ENCODE assay signal across 11 cellular contexts in the genomic region with DNA sequence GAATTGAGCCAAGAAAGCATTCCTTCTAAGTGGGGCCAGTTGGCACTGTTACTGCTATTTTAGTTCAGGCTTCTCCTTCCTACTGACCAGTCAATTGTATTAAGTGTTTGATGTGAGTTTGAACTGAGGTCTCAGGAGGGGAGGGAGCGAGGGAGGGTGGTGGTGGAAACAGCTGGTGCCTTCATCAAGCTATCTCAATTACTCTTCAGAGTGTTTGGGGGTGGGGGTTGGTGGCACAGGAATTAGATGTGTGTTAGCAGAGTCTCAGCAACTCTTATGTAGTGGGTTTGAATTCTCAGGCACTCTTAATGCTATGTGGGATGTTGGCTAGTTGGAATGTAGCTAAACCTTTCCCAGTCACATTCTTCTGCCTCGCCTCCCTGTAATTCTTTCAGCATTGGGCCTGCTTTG. TPM values are rescaled to one million over a fixed set of nuclear protein-coding genes. Genes with fewer than 3 reads are reported as not detected.
DNase-seq lines count a peak whose midpoint lies in the region; ATAC-seq and TF ChIP-seq lines count a peak whose summit lies in the region.
"Had no signal": no experiment of that assay in that cellular context is flagged by ENCODE, and none has a peak within 500 bp of the region (broad histone marks: within the 10 kb centered on the region; RNA-seq: fewer than 3 reads in every experiment).

No MANE protein-coding gene starts in this region.

- H3K4me1 ChIP-seq in Panc1 (ENCODE audit: control insufficient read depth, insufficient read depth, low read length) = peaks cover 90% of the 10 kb centered on the region
- H3K4me1 ChIP-seq in esophagus squamous epithelium = peaks cover 43 to 100% (median 99%) of the 10 kb centered on the region in 3 donors
- peaks cover 63% of the 10 kb centered on the region for H3K4me1 ChIP-seq in osteoblast (ENCODE audit: insufficient read depth, low read length)

- in situ Hi-C loops in Panc1 (cut with HindIII; ENCODE audit: low pct_unique_long_range_greater_than_20kb, low sequenced_read_pairs) = no loop called here

- ATAC-seq in Panc1 = no peak
- no peak for ATAC-seq in activated CD8-positive, alpha-beta T cell treated with anti-CD3 and anti-CD28 coated beads for 36 hours
- no peak for ATAC-seq in HG03432 (IDR thresholded peaks at IDR 0.05; ENCODE audit: unreplicated experiment)
- ATAC-seq in sciatic nerve = no peak

- H3K27ac ChIP-seq in Panc1 (ENCODE audit: low read length) (peak overlapping the region; percentile 99), esophagus squamous epithelium (peak overlapping the region; percentile 82 to 92 (median 90)), osteoblast (ENCODE audit: low read depth, low read length) (peak overlapping the region; percentile 96)

- POLR2A ChIA-PET in AG04449 (lab: Yijun Ruan, JAX) (interaction anchor here (0.8 to 1.2 kb wide), 2 partner anchors 12 to 18 kb away, joined by 4 to 5 read pairs; no protein-coding TSS in a partner anchor), Panc1 (lab: Charles Lee) (no interaction called here)
- POLR2A ChIA-PET in activated CD8-positive, alpha-beta T cell treated with anti-CD3 and anti-CD28 coated beads for 36 hours (lab: Charles Lee) = no interaction called here

- peaks cover 64% of the 10 kb centered on the region for H4K20me1 ChIP-seq in osteoblast (ENCODE audit: insufficient read depth, low read length)

- intact Hi-C loops in Panc1 (cut with micrococcal nuclease; ENCODE audit: unreplicated experiment) (no loop called here), esophagus squamous epithelium (cut with DNase I) (no loop called here), sciatic nerve (cut with DNase I) (no loop called here)
- intact Hi-C loops in activated CD8-positive, alpha-beta T cell treated with anti-CD3 and anti-CD28 coated beads for 36 hours (cut with micrococcal nuclease) = no loop called here

- DNase-seq in AG04449 (ENCODE audit: low read depth, low spot score) = peak; percentile 78
- no peak for DNase-seq in Panc1 (ENCODE audit: low read depth, low spot score)
- DNase-seq in esophagus squamous epithelium (lab: John Stamatoyannopoulos, UW) = no peak
- no peak for DNase-seq in osteoblast (ENCODE audit: insufficient read length, low spot score, missing footprints)
- DNase-seq in activated CD8-positive, alpha-beta T cell treated with anti-CD3 and anti-CD28 coated beads for 36 hours = no peak
- DNase-seq in MV-4-11 (lab: John Stamatoyannopoulos, UW) = no peak
- no peak for DNase-seq in sciatic nerve (ENCODE audit: low spot score)
- DNase-seq: CD4-positive, CD25-positive, alpha-beta regulatory T cell; NCI-H345 had no signal

- H3K79me2 ChIP-seq in osteoblast (ENCODE audit: insufficient read depth, low read length) = peaks cover 94% of the 10 kb centered on the region

- H3K27me3 ChIP-seq in Panc1 (ENCODE audit: control insufficient read depth, insufficient read depth, low read length) (no peaks in the 10 kb centered on the region), esophagus squamous epithelium (no peaks in the 10 kb centered on the region), osteoblast (ENCODE audit: insufficient read depth, low read length) (no peaks in the 10 kb centered on the region)

- H3K4me3 ChIP-seq in AG04449 (ENCODE audit: low read depth, low read length) (peak overlapping the region; percentile 9; the same call in 1 of the 2 replicates), Panc1 (ENCODE audit: low read depth in 2 of 2, low read length in 2 of 2) (peak overlapping the region in 1 of 2 experiments; percentile 28; a peak in 2 of 4 replicates), esophagus squamous epithelium (peak overlapping the region in 2 of 4 donors; percentile 0 to 31), osteoblast (ENCODE audit: insufficient read depth, low read length) (peak overlapping the region; percentile 49)

- TF ChIP-seq CTCF in AG04449 (IDR thresholded peaks at IDR 0.05; ENCODE audit: insufficient read depth, low read length, missing control alignments) (no peak), Panc1 (IDR thresholded peaks at IDR 0.05) (no peak), esophagus squamous epithelium (IDR thresholded peaks at IDR 0.05) (no peak), osteoblast (IDR thresholded peaks at IDR 0.05; ENCODE audit: extremely low read depth, low read depth, low read length) (no peak)
- no peak for TF ChIP-seq CTCF in activated CD8-positive, alpha-beta T cell treated with anti-CD3 and anti-CD28 coated beads for 36 hours (IDR thresholded peaks at IDR 0.05)

- H3K4me3 Mint-ChIP-seq in activated CD8-positive, alpha-beta T cell treated with anti-CD3 and anti-CD28 coated beads for 36 hours = no peak overlapping the region
- H3K4me3 Mint-ChIP-seq: CD4-positive, CD25-positive, alpha-beta regulatory T cell had no signal

- no peaks in the 10 kb centered on the region for H3K27me3 Mint-ChIP-seq in activated CD8-positive, alpha-beta T cell treated with anti-CD3 and anti-CD28 coated beads for 36 hours
- H3K27me3 Mint-ChIP-seq: CD4-positive, CD25-positive, alpha-beta regulatory T cell had no signal

- 29 to 46% methylated on average over 2 of the region's 2 CpGs for WGBS in esophagus squamous epithelium, 2 donors

- H3K9me3 ChIP-seq in Panc1 (ENCODE audit: control insufficient read depth, insufficient read depth, low read depth, low read length) (no peaks in the 10 kb centered on the region), esophagus squamous epithelium (no peaks in the 10 kb centered on the region), osteoblast (ENCODE audit: low read depth, low read length) (no peaks in the 10 kb centered on the region)

- no peak for TF ChIP-seq POLR2A in esophagus squamous epithelium (IDR thresholded peaks at IDR 0.05)

- H3K4me2 ChIP-seq in osteoblast (ENCODE audit: insufficient read depth, low read length) = peak overlapping the region; percentile 73

- H3K36me3 ChIP-seq in Panc1 (ENCODE audit: control insufficient read depth, insufficient read depth, low read length) = no peaks in the 10 kb centered on the region; the same call in 1 of the 2 replicates
- H3K36me3 ChIP-seq in esophagus squamous epithelium = peaks cover 0 to 20% (median 0%) of the 10 kb centered on the region in 3 donors
- H3K36me3 ChIP-seq in osteoblast (ENCODE audit: insufficient read depth, low read length) = no peaks in the 10 kb centered on the region

- CTCF ChIA-PET in AG04449 (lab: Yijun Ruan, JAX) = interaction anchor here (1.1 to 12.0 kb wide), 3 partner anchors 13 to 26 kb away, joined by 3 to 114 read pairs (median 5); no protein-coding TSS in a partner anchor
- CTCF ChIA-PET in Panc1 (lab: Charles Lee) = no interaction called here
- CTCF ChIA-PET in activated CD8-positive, alpha-beta T cell treated with anti-CD3 and anti-CD28 coated beads for 36 hours (lab: Charles Lee) = interaction anchor here (1.5 to 8.2 kb wide), 2 partner anchors 12 to 25 kb away, joined by 6 to 43 read pairs; no protein-coding TSS in a partner anchor

- peaks cover 12% of the 10 kb centered on the region for H3K4me1 Mint-ChIP-seq in activated CD8-positive, alpha-beta T cell treated with anti-CD3 and anti-CD28 coated beads for 36 hours (ENCODE audit: low read depth)

- no TSS peak for BruUV-seq in Panc1 (replicated peaks; lab: Mats Ljungman, UMichigan)

- H2AFZ ChIP-seq in osteoblast (ENCODE audit: low read length) = no peak overlapping the region

- H3K9me3 Mint-ChIP-seq in activated CD8-positive, alpha-beta T cell treated with anti-CD3 and anti-CD28 coated beads for 36 hours = no peaks in the 10 kb centered on the region

- no peak overlapping the region for H3K27ac Mint-ChIP-seq in activated CD8-positive, alpha-beta T cell treated with anti-CD3 and anti-CD28 coated beads for 36 hours

- no peaks in the 10 kb centered on the region for H3K36me3 Mint-ChIP-seq in activated CD8-positive, alpha-beta T cell treated with anti-CD3 and anti-CD28 coated beads for 36 hours (ENCODE audit: low read depth)

RNA-seq across cellular contexts. Expression of a gene that starts 14.5 kb away (rescaled TPM):
- total RNA-seq in Panc1 (2021; ENCODE audit: unreplicated experiment) (189 TPM), esophagus squamous epithelium (100 to 1,000 TPM; 230 to 308 (median 271) TPM), osteoblast (126 and 140 TPM in 2 replicates), sciatic nerve (270 TPM)
- polyA plus RNA-seq in Panc1 (2012; ENCODE audit: insufficient read length) = 184 TPM
- total RNA-seq in activated CD8-positive, alpha-beta T cell treated with anti-CD3 and anti-CD28 coated beads for 36 hours = 1 to 10 TPM; 7.3 to 7.9 TPM

RNA-seq across cellular contexts. Expression of a gene that starts 24.5 kb away (rescaled TPM):
- not detected for total RNA-seq in Panc1 (2021; ENCODE audit: unreplicated experiment)
- polyA plus RNA-seq in Panc1 (2012; ENCODE audit: insufficient read length) = not detected
- not detected for total RNA-seq in esophagus squamous epithelium
- total RNA-seq in osteoblast = not detected in 2 replicates
- total RNA-seq in activated CD8-positive, alpha-beta T cell treated with anti-CD3 and anti-CD28 coated beads for 36 hours = not detected
- not detected for total RNA-seq in sciatic nerve
- total RNA-seq: CD4-positive, CD25-positive, alpha-beta regulatory T cell; dermis microvascular lymphatic vessel endothelial cell had no signal

RNA-seq across cellular contexts. Expression of a gene that starts 34.8 kb away (rescaled TPM):
- total RNA-seq in Panc1 (2021; ENCODE audit: unreplicated experiment) (112 TPM), esophagus squamous epithelium (100 to 1,000 TPM in 2 of 4 donors, 10 to 100 TPM in 2; 75.2 to 166 (median 112) TPM), osteoblast (58.9 and 68.8 TPM in 2 replicates), sciatic nerve (77.5 TPM)
- polyA plus RNA-seq in Panc1 (2012; ENCODE audit: insufficient read length) = 115 TPM
- 100 to 1,000 TPM; 257 to 265 TPM for total RNA-seq in activated CD8-positive, alpha-beta T cell treated with anti-CD3 and anti-CD28 coated beads for 36 hours

Comparison
In these comparisons a context has a peak if more than half of its experiments do, and no peak if none do; other contexts are left out.
1. RNA of a gene that starts 14.5 kb away (total RNA-seq): 230 to 308 TPM in esophagus squamous epithelium, 270 TPM in sciatic nerve (single experiment), 189 TPM in Panc1 (single experiment) and 126 to 140 TPM in osteoblast; 7.3 to 7.9 TPM in activated CD8-positive, alpha-beta T cell treated with anti-CD3 and anti-CD28 coated beads for 36 hours; every median in the first group is over 10 times any median in the second.
2. Peak in every context shown above with its lines, with median percentiles within 50 percentile points of each other: H3K27ac ChIP-seq.